11 cellular contexts compared by ENCODE assay signal in genomic region chr22:33299245-33299956, GRCh38.
DNase-seq lines count a peak whose midpoint lies in the region; ATAC-seq, FAIRE-seq and TF ChIP-seq lines count a peak whose summit lies in the region.
"Had no signal": no experiment of that assay in that cellular context is flagged by ENCODE, and none has a peak within 500 bp of the region (broad histone marks: within the 10 kb centered on the region; RNA-seq: fewer than 3 reads in every experiment).

No MANE protein-coding gene starts in this region.

- intact Hi-C loops in HepG2 (cut with micrococcal nuclease; ENCODE audit: unreplicated experiment) (no loop called here), PC-9 (cut with micrococcal nuclease; ENCODE audit: unreplicated experiment) (no loop called here), upper lobe of right lung (cut with DNase I) (no loop called here)

- CTCF ChIA-PET in HepG2 (lab: Yijun Ruan, JAX; ENCODE audit: low intra/inter-chr PET ratio, low total read pairs), result no interaction called here
- CTCF ChIA-PET in PC-9 (lab: Charles Lee), result no interaction called here

- 68% methylated on average over 7 of the region's 7 CpGs for WGBS in liver
- WGBS in HepG2 (ENCODE audit: low lambda C conversion rate), result 95% methylated on average over 7 of the region's 7 CpGs

- no peak for ATAC-seq in HepG2
- ATAC-seq in HG03025 (IDR thresholded peaks at IDR 0.05; ENCODE audit: low FRiP score, unreplicated experiment), result peak; percentile 63
- ATAC-seq in upper lobe of right lung, result peak; percentile 16

- TF ChIP-seq CTCF in liver (IDR thresholded peaks at IDR 0.05; ENCODE audit: low read depth, low read length, missing input control) (peak; percentile 8), HepG2 (CRISPR knock-in tag; IDR thresholded peaks at IDR 0.05) (no peak), PC-9 (conservative IDR thresholded peaks at IDR 0.05) (0 out of 2 replicates have a peak, but pooled peaks have one; percentile 21), upper lobe of right lung (IDR thresholded peaks at IDR 0.05) (no peak)

- H3K9me3 ChIP-seq in liver (ENCODE audit: control insufficient read depth in 4 of 4, low read length in 3 of 4) (no peaks in the 10 kb centered on the region), HepG2 (ENCODE audit: low read length) (no peaks in the 10 kb centered on the region), PC-9 (ENCODE audit: insufficient read depth, low read depth) (no peaks in the 10 kb centered on the region), upper lobe of right lung (no peaks in the 10 kb centered on the region)

- H3K9ac ChIP-seq in liver (ENCODE audit: low read depth in 1 of 2, low read length in 2 of 2), result no peak overlapping the region
- H3K9ac ChIP-seq in HepG2 (ENCODE audit: insufficient read depth, low read depth, low read length), result no peak overlapping the region

- no peak for DNase-seq in HepG2 (ENCODE audit: low spot score)
- no peak for DNase-seq in PC-9
- no peak for DNase-seq in upper lobe of right lung
- no peak for DNase-seq in AML-193 (lab: John Stamatoyannopoulos, UW)
- no peak for DNase-seq in KBM-7
- no peak for DNase-seq in cortex of kidney (lab: John Stamatoyannopoulos, UW)
- DNase-seq: activated CD8-positive, alpha-beta memory T cell treated with anti-CD3 and anti-CD28 coated beads for 24 hours; KG1 had no signal

- H2AFZ ChIP-seq in HepG2 (ENCODE audit: low read length) (no peak overlapping the region), PC-9 (no peak overlapping the region)

- no peaks in the 10 kb centered on the region for H3K9me2 ChIP-seq in PC-9 (ENCODE audit: insufficient read depth)

- BruUV-seq in HepG2 (replicated peaks; lab: Mats Ljungman, UMichigan) (no TSS peak), PC-9 (replicated peaks; lab: Mats Ljungman, UMichigan) (no TSS peak)

- H4K20me1 ChIP-seq in HepG2 (ENCODE audit: insufficient read depth, low read length), result no peaks in the 10 kb centered on the region
- peaks cover 3% of the 10 kb centered on the region; the same call in 1 of the 2 replicates for H4K20me1 ChIP-seq in PC-9 (ENCODE audit: insufficient read depth)

- in situ Hi-C loops in HepG2 (cut with HindIII; ENCODE audit: extremely low pct_ligation_motif_present, low pct_unique_long_range_greater_than_20kb), result no loop called here
- in situ Hi-C loops in KBM-7 (cut with MboI; ENCODE audit: low pct_unique_long_range_greater_than_20kb, low sequenced_read_pairs), result no loop called here

- no peak overlapping the region for H3K4me3 ChIP-seq in liver (ENCODE audit: low read depth in 1 of 3, low read length in 3 of 3)
- H3K4me3 ChIP-seq in HepG2 (replicated peaks in 1 of 3; ENCODE audit: insufficient read depth in 1 of 3, low read depth in 2 of 3, low read length in 3 of 3), result no peak overlapping the region
- no peak overlapping the region for H3K4me3 ChIP-seq in PC-9
- no peak overlapping the region for H3K4me3 ChIP-seq in upper lobe of right lung

- TF ChIP-seq RAD21 in liver (IDR thresholded peaks at IDR 0.05) (peak in 1 of 2 donors; percentile 30), HepG2 (CRISPR knock-in tag; IDR thresholded peaks at IDR 0.05) (no peak)

- no peaks in the 10 kb centered on the region for H3K36me3 ChIP-seq in liver (ENCODE audit: control insufficient read depth in 4 of 4, insufficient read depth in 3 of 4, low read depth in 1 of 4, low read length in 3 of 4)
- no peaks in the 10 kb centered on the region for H3K36me3 ChIP-seq in HepG2 (replicated peaks in 1 of 2; ENCODE audit: control insufficient read depth in 1 of 2, insufficient read depth in 2 of 2, low read length in 2 of 2)
- no peaks in the 10 kb centered on the region for H3K36me3 ChIP-seq in PC-9 (ENCODE audit: low read depth)
- H3K36me3 ChIP-seq in upper lobe of right lung, result no peaks in the 10 kb centered on the region

- no peaks in the 10 kb centered on the region for H3F3A ChIP-seq in PC-9 (ENCODE audit: insufficient read depth, low read depth)

- no peak overlapping the region for H3K4me2 ChIP-seq in HepG2 (ENCODE audit: low read depth, low read length)
- H3K4me2 ChIP-seq in PC-9, result no peak overlapping the region

- no peak for FAIRE-seq in HepG2 (lab: Jason Lieb, UNC)

- H3K4me1 ChIP-seq in liver (ENCODE audit: control insufficient read depth in 4 of 4, insufficient read depth in 4 of 4, low read length in 3 of 4) (peaks cover 2 to 26% (median 17%) of the 10 kb centered on the region in 4 donors), HepG2 (ENCODE audit: insufficient read depth, low read length) (peaks cover 31% of the 10 kb centered on the region), PC-9 (replicated peaks; ENCODE audit: insufficient read depth) (no peaks in the 10 kb centered on the region), upper lobe of right lung (no peaks in the 10 kb centered on the region)

- TF ChIP-seq POLR2A in HepG2 (IDR thresholded peaks at IDR 0.05; ENCODE audit: insufficient read depth in 1 of 2, low read depth in 2 of 2, low read length in 2 of 2), result no peak

- no peak for TF ChIP-seq EP300 in HepG2 (IDR thresholded peaks at IDR 0.05; ENCODE audit: low read depth in 2 of 2, low read length in 2 of 2)
- TF ChIP-seq EP300 in HepG2 (CRISPR knock-in tag; IDR thresholded peaks at IDR 0.05; ENCODE audit: borderline replicate concordance), result no peak

- H3K27me3 ChIP-seq in liver (ENCODE audit: control insufficient read depth in 4 of 4, insufficient read depth in 4 of 4, low read length in 3 of 4) (no peaks in the 10 kb centered on the region), HepG2 (ENCODE audit: control insufficient read depth in 1 of 2, insufficient read depth in 2 of 2, low read length in 2 of 2) (no peaks in the 10 kb centered on the region), PC-9 (ENCODE audit: insufficient read depth, low read depth) (0 out of 2 replicates have a peak, but pooled peaks cover 8% of the 10 kb centered on the region), upper lobe of right lung (no peaks in the 10 kb centered on the region)

- H3K79me2 ChIP-seq in HepG2 (ENCODE audit: insufficient read depth, low read length) (no peaks in the 10 kb centered on the region), PC-9 (ENCODE audit: low read depth) (no peaks in the 10 kb centered on the region)

- POLR2A ChIA-PET in HepG2 (lab: Yijun Ruan, JAX), result interaction anchor here (1.2 kb wide), 1 partner anchor 240 kb away, joined by 3 read pairs; no protein-coding TSS in a partner anchor
- POLR2A ChIA-PET in PC-9 (lab: Charles Lee; ENCODE audit: unreplicated experiment), result interaction anchor here (0.6 kb wide), 1 partner anchor 1423 kb away, joined by 4 read pairs; no protein-coding TSS in a partner anchor

- peak overlapping the region in 1 of 2 donors; percentile 13 for H3K27ac ChIP-seq in liver (ENCODE audit: low read depth in 1 of 2, low read length in 2 of 2)
- no peak overlapping the region for H3K27ac ChIP-seq in HepG2 (ENCODE audit: extremely low read length, insufficient read depth, low read length)
- no peak overlapping the region for H3K27ac ChIP-seq in PC-9
- no peak overlapping the region for H3K27ac ChIP-seq in upper lobe of right lung
- H3K27ac ChIP-seq: epithelial cell of prostate had no signal

TF ChIP-seq in liver, 16 proteins besides CTCF, POLR2A, EP300 and RAD21:
- TF ChIP-seq FOXA2 (IDR thresholded peaks at IDR 0.05), result no peak
- TF ChIP-seq YY1 (IDR thresholded peaks at IDR 0.05), result peak; percentile 19
- peak in 1 of 2 donors; percentile 45 for TF ChIP-seq HNF4A (conservative IDR thresholded peaks at IDR 0.05)

TF ChIP-seq in HepG2, 621 proteins besides CTCF, POLR2A, EP300 and RAD21:
- TF ChIP-seq MBNL3 (CRISPR knock-in tag; conservative IDR thresholded peaks at IDR 0.05), result no peak
- TF ChIP-seq SUZ12 (IDR thresholded peaks at IDR 0.05; ENCODE audit: low read depth, low read length), result no peak
- TF ChIP-seq TBL1XR1 (IDR thresholded peaks at IDR 0.05; ENCODE audit: borderline replicate concordance, low read length, partially characterized antibody), result no peak
- TF ChIP-seq ZNF589 (CRISPR knock-in tag; conservative IDR thresholded peaks at IDR 0.05), result no peak
- TF ChIP-seq NR2C2 (CRISPR knock-in tag; IDR thresholded peaks at IDR 0.05; ENCODE audit: borderline replicate concordance), result no peak
- TF ChIP-seq ZNF546 (CRISPR knock-in tag; conservative IDR thresholded peaks at IDR 0.05), result no peak
- no peak for TF ChIP-seq CHCHD3 (CRISPR knock-in tag; IDR thresholded peaks at IDR 0.05)
- TF ChIP-seq ZMAT5 (CRISPR knock-in tag; IDR thresholded peaks at IDR 0.05; ENCODE audit: borderline replicate concordance, low read depth), result no peak
- no peak for TF ChIP-seq ZNF496 (CRISPR knock-in tag; IDR thresholded peaks at IDR 0.05; ENCODE audit: insufficient replicate concordance)
- TF ChIP-seq NR2F2 (IDR thresholded peaks at IDR 0.05; ENCODE audit: borderline replicate concordance, low read depth), result no peak
- TF ChIP-seq ZKSCAN8 (CRISPR knock-in tag; IDR thresholded peaks at IDR 0.05; ENCODE audit: borderline replicate concordance), result no peak

Comparison
In these comparisons a context has a peak if more than half of its experiments do, and no peak if none do; other contexts are left out.
1. CTCF ChIP-seq: peak in liver (single experiment) and PC-9 (single experiment); none in HepG2 (single experiment) and upper lobe of right lung (single experiment).